In the genomic region with DNA sequence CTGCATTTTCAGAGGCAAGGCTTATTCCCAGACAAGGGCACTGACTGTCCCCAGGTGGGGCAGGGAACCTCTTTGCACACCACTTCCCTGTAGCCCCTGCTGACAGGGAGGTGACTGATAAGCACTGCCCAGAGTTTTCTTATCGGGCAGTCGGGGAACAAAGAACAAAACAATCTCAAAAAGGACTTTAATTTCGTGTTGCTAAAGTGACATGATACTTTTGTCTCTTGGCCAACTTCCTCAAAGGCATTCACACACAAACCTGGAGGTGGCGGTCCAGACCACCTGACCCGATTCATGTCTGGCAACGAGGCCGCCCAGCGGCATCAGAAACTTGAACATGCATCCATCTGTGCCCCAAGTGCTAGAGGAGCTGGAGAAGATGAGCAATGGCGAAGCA, we compare ENCODE assay signal across 1 cellular context.
TF ChIP-seq lines count a peak whose summit lies in the region.

No MANE protein-coding gene starts in this region.

TF ChIP-seq in H1, 55 proteins besides CTCF, POLR2A, EP300 and RAD21:
- TF ChIP-seq HDAC2 (IDR thresholded peaks at IDR 0.05; ENCODE audit: borderline replicate concordance in 1 of 2, low read depth in 2 of 2, low read length in 2 of 2) (no peak), KDM1A (IDR thresholded peaks at IDR 0.05; ENCODE audit: borderline replicate concordance, low read length) (no peak), SAP30 (IDR thresholded peaks at IDR 0.05; ENCODE audit: insufficient read depth, insufficient replicate concordance, low read length) (no peak), SP2 (IDR thresholded peaks at IDR 0.05; ENCODE audit: low read length) (no peak), BACH1 (IDR thresholded peaks at IDR 0.05; ENCODE audit: low read length) (no peak), TCF12 (IDR thresholded peaks at IDR 0.05; ENCODE audit: low read depth, low read length) (no peak), TAF7 (optimal IDR thresholded peaks at IDR 0.05; ENCODE audit: borderline replicate concordance, low read depth, low read length) (no peak), TAF1 (IDR thresholded peaks at IDR 0.05; ENCODE audit: low read depth, low read length) (no peak), GABPA (IDR thresholded peaks at IDR 0.05; ENCODE audit: borderline replicate concordance, insufficient read depth, low read length) (no peak), RBBP5 (IDR thresholded peaks at IDR 0.05; ENCODE audit: borderline replicate concordance, low read depth, low read length) (no peak)
- TF ChIP-seq, protein P1, sequence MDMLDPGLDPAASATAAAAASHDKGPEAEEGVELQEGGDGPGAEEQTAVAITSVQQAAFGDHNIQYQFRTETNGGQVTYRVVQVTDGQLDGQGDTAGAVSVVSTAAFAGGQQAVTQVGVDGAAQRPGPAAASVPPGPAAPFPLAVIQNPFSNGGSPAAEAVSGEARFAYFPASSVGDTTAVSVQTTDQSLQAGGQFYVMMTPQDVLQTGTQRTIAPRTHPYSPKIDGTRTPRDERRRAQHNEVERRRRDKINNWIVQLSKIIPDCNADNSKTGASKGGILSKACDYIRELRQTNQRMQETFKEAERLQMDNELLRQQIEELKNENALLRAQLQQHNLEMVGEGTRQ (IDR thresholded peaks at IDR 0.05; ENCODE audit: low read length) = no peak
- TF ChIP-seq, protein P2, sequence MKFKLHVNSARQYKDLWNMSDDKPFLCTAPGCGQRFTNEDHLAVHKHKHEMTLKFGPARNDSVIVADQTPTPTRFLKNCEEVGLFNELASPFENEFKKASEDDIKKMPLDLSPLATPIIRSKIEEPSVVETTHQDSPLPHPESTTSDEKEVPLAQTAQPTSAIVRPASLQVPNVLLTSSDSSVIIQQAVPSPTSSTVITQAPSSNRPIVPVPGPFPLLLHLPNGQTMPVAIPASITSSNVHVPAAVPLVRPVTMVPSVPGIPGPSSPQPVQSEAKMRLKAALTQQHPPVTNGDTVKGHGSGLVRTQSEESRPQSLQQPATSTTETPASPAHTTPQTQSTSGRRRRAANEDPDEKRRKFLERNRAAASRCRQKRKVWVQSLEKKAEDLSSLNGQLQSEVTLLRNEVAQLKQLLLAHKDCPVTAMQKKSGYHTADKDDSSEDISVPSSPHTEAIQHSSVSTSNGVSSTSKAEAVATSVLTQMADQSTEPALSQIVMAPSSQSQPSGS (IDR thresholded peaks at IDR 0.05; ENCODE audit: low read length) = no peak
- TF ChIP-seq, protein P3, sequence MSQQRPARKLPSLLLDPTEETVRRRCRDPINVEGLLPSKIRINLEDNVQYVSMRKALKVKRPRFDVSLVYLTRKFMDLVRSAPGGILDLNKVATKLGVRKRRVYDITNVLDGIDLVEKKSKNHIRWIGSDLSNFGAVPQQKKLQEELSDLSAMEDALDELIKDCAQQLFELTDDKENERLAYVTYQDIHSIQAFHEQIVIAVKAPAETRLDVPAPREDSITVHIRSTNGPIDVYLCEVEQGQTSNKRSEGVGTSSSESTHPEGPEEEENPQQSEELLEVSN (IDR thresholded peaks at IDR 0.05) = no peak
